8 cellular contexts compared by ENCODE assay signal in genomic region chr16:4373909-4374742, GRCh38. TPM values are rescaled to one million over a fixed set of nuclear protein-coding genes. Genes with fewer than 3 reads are reported as not detected.
DNase-seq lines count a peak whose midpoint lies in the region; ATAC-seq and TF ChIP-seq lines count a peak whose summit lies in the region.

No MANE protein-coding gene starts in this region.

- no peaks in the 10 kb centered on the region for H3K27me3 ChIP-seq in cardiac muscle cell

- DNase-seq in ELF-1 (ENCODE audit: low read depth, low spot score) (peak; percentile 77), cardiac muscle cell (ENCODE audit: low read depth in 1 of 2, low spot score in 1 of 2) (peak; percentile 61 to 99), posterior vena cava (ENCODE audit: low spot score) (peak; percentile 94), NCI-H510A treated with DMSO at 0.1 percent for 48 hours (lab: John Stamatoyannopoulos, UW) (no peak), NCI-H1694 treated with DMSO at 0.1 percent for 48 hours (lab: John Stamatoyannopoulos, UW) (no peak), SW480 (ENCODE audit: low spot score) (no peak)

- peaks cover 59% of the 10 kb centered on the region for H3K4me1 ChIP-seq in cardiac muscle cell (ENCODE audit: low read depth)

- H3K4me3 ChIP-seq in WI38 (ENCODE audit: low read depth, low read length) (peak overlapping the region; percentile 97), cardiac muscle cell (no peak overlapping the region)

- intact Hi-C loops in posterior vena cava (cut with DNase I) = no loop called here

- peak overlapping the region; percentile 86 for H3K27ac ChIP-seq in cardiac muscle cell

- no peaks in the 10 kb centered on the region for H3K36me3 ChIP-seq in cardiac muscle cell

- no peak for TF ChIP-seq CTCF in WI38 (IDR thresholded peaks at IDR 0.05; ENCODE audit: low read depth, low read length)
- TF ChIP-seq CTCF in cardiac muscle cell (IDR thresholded peaks at IDR 0.05; ENCODE audit: low read depth, low read length) = no peak

- no peaks in the 10 kb centered on the region for H3K9me3 ChIP-seq in cardiac muscle cell (ENCODE audit: low read depth)

- no peak for ATAC-seq in GM18873 (IDR thresholded peaks at IDR 0.05; ENCODE audit: low FRiP score, unreplicated experiment)

RNA-seq across cellular contexts. Expression of gene VASN, which starts 2.5 kb away (rescaled TPM):
- total RNA-seq in cardiac muscle cell (23.3 and 33.3 TPM in 2 replicates), posterior vena cava (10 to 100 TPM; 67.1 to 89.3 TPM)
- polyA plus RNA-seq in cardiac muscle cell = 18.9 and 30.5 TPM in 2 replicates

RNA-seq across cellular contexts. Expression of gene PAM16, which starts 23.0 kb away (rescaled TPM):
- 65.1 and 72.5 TPM in 2 replicates for total RNA-seq in cardiac muscle cell
- 71.8 and 82.8 TPM in 2 replicates for polyA plus RNA-seq in cardiac muscle cell
- 10 to 100 TPM; 25.3 to 28.8 TPM for total RNA-seq in posterior vena cava

RNA-seq across cellular contexts. Expression of gene CORO7, which starts 42.3 kb away (rescaled TPM):
- total RNA-seq in cardiac muscle cell (33.0 and 66.5 TPM in 2 replicates), posterior vena cava (10 to 100 TPM; 28.5 to 29.5 TPM)
- 54.2 and 62.1 TPM in 2 replicates for polyA plus RNA-seq in cardiac muscle cell

RNA-seq across cellular contexts. Expression of gene DNAJA3, which starts 51.5 kb away (rescaled TPM):
- total RNA-seq in cardiac muscle cell = 62.1 and 70.7 TPM in 2 replicates
- 60.5 and 70.8 TPM in 2 replicates for polyA plus RNA-seq in cardiac muscle cell
- total RNA-seq in posterior vena cava = 10 to 100 TPM; 22.4 to 23.6 TPM

RNA-seq across cellular contexts. Expression of gene GLIS2, which starts 58.3 kb away (rescaled TPM):
- 10.4 and 14.5 TPM in 2 replicates for total RNA-seq in cardiac muscle cell
- 10.3 and 15.4 TPM in 2 replicates for polyA plus RNA-seq in cardiac muscle cell
- total RNA-seq in posterior vena cava = 10 to 100 TPM; 35.6 to 49.0 TPM

Comparison
In these comparisons a context has a peak if more than half of its experiments do, and no peak if none do; other contexts are left out.
1. DNase-seq: peak in ELF-1 (single experiment), cardiac muscle cell (2 of 2) and posterior vena cava (single experiment); none in NCI-H510A treated with DMSO at 0.1 percent for 48 hours (single experiment), NCI-H1694 treated with DMSO at 0.1 percent for 48 hours (single experiment) and SW480 (single experiment).